1 cellular context compared by ENCODE assay signal in the genomic region with DNA sequence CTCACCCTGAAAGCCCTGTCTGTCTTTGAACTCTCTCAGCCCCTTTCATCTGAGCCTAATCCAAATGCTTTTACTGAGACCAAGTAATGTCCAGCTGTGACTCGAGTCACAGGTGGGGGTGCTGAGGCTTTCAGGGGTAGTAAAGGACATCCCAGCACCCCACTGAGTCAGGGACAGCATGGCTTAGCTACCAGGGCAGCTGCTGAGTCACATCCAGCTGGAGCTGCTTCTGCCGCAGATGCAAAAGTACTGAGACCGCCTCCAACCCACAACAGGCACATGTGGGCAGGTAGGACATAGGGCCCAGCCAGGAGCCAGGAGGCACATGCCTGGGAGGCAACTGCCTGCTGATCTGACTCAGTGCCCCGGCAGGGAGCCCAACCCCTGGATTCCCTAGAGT.
TF ChIP-seq lines count a peak whose summit lies in the region.

No MANE protein-coding gene starts in this region.

TF ChIP-seq in K562, 482 proteins besides CTCF, POLR2A, EP300 and RAD21:
- 0 out of 2 replicates have a peak, but pooled peaks have one; percentile 27 for TF ChIP-seq ZNF316 (IDR thresholded peaks at IDR 0.05)
- peak; percentile 66 for TF ChIP-seq CBFA2T3 (IDR thresholded peaks at IDR 0.05)
- peak; percentile 28 for TF ChIP-seq RBBP5 (IDR thresholded peaks at IDR 0.05; ENCODE audit: borderline replicate concordance, insufficient read depth, low read length, poor library complexity, severe bottlenecking)
- TF ChIP-seq POLR2H (tag; IDR thresholded peaks at IDR 0.05; ENCODE audit: low read depth) = no peak
- no peak for TF ChIP-seq CREM (IDR thresholded peaks at IDR 0.05; ENCODE audit: low read depth)
- TF ChIP-seq JUND (IDR thresholded peaks at IDR 0.05; ENCODE audit: borderline replicate concordance, low read depth, low read length) = peak; percentile 31; the same call in 1 of the 2 replicates
- peak; percentile 13; the same call in 1 of the 3 replicates for TF ChIP-seq JUND (tag; IDR thresholded peaks at IDR 0.05; ENCODE audit: borderline replicate concordance, low read depth, low read length)
- TF ChIP-seq KDM1A (IDR thresholded peaks at IDR 0.05) = no peak
- TF ChIP-seq, protein P1, sequence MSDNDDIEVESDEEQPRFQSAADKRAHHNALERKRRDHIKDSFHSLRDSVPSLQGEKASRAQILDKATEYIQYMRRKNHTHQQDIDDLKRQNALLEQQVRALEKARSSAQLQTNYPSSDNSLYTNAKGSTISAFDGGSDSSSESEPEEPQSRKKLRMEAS (CRISPR knock-in tag; IDR thresholded peaks at IDR 0.05) = peak; percentile 81
- TF ChIP-seq C11orf30 (IDR thresholded peaks at IDR 0.05; ENCODE audit: low read depth) = peak; percentile 49
- TF ChIP-seq CBFA2T2 (conservative IDR thresholded peaks at IDR 0.05) = peak; percentile 66
- TF ChIP-seq, protein P2, sequence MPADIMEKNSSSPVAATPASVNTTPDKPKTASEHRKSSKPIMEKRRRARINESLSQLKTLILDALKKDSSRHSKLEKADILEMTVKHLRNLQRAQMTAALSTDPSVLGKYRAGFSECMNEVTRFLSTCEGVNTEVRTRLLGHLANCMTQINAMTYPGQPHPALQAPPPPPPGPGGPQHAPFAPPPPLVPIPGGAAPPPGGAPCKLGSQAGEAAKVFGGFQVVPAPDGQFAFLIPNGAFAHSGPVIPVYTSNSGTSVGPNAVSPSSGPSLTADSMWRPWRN (IDR thresholded peaks at IDR 0.05; ENCODE audit: low read depth) = no peak
- TF ChIP-seq, protein P3, sequence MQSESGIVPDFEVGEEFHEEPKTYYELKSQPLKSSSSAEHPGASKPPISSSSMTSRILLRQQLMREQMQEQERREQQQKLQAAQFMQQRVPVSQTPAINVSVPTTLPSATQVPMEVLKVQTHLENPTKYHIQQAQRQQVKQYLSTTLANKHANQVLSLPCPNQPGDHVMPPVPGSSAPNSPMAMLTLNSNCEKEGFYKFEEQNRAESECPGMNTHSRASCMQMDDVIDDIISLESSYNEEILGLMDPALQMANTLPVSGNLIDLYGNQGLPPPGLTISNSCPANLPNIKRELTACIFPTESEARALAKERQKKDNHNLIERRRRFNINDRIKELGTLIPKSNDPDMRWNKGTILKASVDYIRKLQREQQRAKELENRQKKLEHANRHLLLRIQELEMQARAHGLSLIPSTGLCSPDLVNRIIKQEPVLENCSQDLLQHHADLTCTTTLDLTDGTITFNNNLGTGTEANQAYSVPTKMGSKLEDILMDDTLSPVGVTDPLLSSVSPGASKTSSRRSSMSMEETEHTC (IDR thresholded peaks at IDR 0.05) = no peak
- no peak for TF ChIP-seq HDAC3 (IDR thresholded peaks at IDR 0.05; ENCODE audit: borderline replicate concordance, partially characterized antibody)
- peak; percentile 69 for TF ChIP-seq NFE2 (IDR thresholded peaks at IDR 0.05; ENCODE audit: low read depth)
- TF ChIP-seq, protein P4, sequence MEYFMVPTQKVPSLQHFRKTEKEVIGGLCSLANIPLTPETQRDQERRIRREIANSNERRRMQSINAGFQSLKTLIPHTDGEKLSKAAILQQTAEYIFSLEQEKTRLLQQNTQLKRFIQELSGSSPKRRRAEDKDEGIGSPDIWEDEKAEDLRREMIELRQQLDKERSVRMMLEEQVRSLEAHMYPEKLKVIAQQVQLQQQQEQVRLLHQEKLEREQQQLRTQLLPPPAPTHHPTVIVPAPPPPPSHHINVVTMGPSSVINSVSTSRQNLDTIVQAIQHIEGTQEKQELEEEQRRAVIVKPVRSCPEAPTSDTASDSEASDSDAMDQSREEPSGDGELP (CRISPR knock-in tag; IDR thresholded peaks at IDR 0.05; ENCODE audit: borderline replicate concordance) = peak; percentile 90
- TF ChIP-seq ZNF57 (CRISPR knock-in tag; IDR thresholded peaks at IDR 0.05) = no peak
- no peak for TF ChIP-seq TGIF2 (CRISPR knock-in tag; IDR thresholded peaks at IDR 0.05)
- 0 out of 4 replicates have a peak, but pooled peaks of 1 of the 2 experiments have one; percentile 22 for TF ChIP-seq FOXK2 (conservative IDR thresholded peaks at IDR 0.05 in 1 of 2, IDR thresholded peaks at IDR 0.05 in 1 of 2; ENCODE audit: low read depth in 2 of 2)
- TF ChIP-seq SRSF1 (IDR thresholded peaks at IDR 0.05; ENCODE audit: low read depth, low read length) = no peak
- no peak for TF ChIP-seq GATAD2A (IDR thresholded peaks at IDR 0.05)
- TF ChIP-seq ZFP36 (IDR thresholded peaks at IDR 0.05; ENCODE audit: low read depth, low read length, partially characterized antibody) = no peak
- no peak for TF ChIP-seq ZNF184 (CRISPR knock-in tag; IDR thresholded peaks at IDR 0.05)
- TF ChIP-seq, protein P5, sequence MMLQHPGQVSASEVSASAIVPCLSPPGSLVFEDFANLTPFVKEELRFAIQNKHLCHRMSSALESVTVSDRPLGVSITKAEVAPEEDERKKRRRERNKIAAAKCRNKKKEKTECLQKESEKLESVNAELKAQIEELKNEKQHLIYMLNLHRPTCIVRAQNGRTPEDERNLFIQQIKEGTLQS (IDR thresholded peaks at IDR 0.05) = peak; percentile 48
- TF ChIP-seq, protein P5 (CRISPR knock-in tag; conservative IDR thresholded peaks at IDR 0.05) = no peak
- 0 out of 2 replicates have a peak, but pooled peaks have one; percentile 7 for TF ChIP-seq MAFF (IDR thresholded peaks at IDR 0.05; ENCODE audit: low read length)
- peak; percentile 59; the same call in 1 of the 2 replicates for TF ChIP-seq BHLHE40 (IDR thresholded peaks at IDR 0.05; ENCODE audit: low read length)
- TF ChIP-seq, protein P6, sequence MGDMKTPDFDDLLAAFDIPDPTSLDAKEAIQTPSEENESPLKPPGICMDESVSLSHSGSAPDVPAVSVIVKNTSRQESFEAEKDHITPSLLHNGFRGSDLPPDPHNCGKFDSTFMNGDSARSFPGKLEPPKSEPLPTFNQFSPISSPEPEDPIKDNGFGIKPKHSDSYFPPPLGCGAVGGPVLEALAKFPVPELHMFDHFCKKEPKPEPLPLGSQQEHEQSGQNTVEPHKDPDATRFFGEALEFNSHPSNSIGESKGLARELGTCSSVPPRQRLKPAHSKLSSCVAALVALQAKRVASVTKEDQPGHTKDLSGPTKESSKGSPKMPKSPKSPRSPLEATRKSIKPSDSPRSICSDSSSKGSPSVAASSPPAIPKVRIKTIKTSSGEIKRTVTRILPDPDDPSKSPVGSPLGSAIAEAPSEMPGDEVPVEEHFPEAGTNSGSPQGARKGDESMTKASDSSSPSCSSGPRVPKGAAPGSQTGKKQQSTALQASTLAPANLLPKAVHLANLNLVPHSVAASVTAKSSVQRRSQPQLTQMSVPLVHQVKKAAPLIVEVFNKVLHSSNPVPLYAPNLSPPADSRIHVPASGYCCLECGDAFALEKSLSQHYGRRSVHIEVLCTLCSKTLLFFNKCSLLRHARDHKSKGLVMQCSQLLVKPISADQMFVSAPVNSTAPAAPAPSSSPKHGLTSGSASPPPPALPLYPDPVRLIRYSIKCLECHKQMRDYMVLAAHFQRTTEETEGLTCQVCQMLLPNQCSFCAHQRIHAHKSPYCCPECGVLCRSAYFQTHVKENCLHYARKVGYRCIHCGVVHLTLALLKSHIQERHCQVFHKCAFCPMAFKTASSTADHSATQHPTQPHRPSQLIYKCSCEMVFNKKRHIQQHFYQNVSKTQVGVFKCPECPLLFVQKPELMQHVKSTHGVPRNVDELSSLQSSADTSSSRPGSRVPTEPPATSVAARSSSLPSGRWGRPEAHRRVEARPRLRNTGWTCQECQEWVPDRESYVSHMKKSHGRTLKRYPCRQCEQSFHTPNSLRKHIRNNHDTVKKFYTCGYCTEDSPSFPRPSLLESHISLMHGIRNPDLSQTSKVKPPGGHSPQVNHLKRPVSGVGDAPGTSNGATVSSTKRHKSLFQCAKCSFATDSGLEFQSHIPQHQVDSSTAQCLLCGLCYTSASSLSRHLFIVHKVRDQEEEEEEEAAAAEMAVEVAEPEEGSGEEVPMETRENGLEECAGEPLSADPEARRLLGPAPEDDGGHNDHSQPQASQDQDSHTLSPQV (IDR thresholded peaks at IDR 0.05) = 0 out of 2 replicates have a peak, but pooled peaks have one; percentile 45
- peak in 1 of 2 experiments; percentile 39; a peak in 1 of 4 replicates for TF ChIP-seq TRIM24 (IDR thresholded peaks at IDR 0.05)
- no peak for TF ChIP-seq KLF13 (tag; IDR thresholded peaks at IDR 0.05; ENCODE audit: borderline replicate concordance, low read depth)
- TF ChIP-seq, protein P7, sequence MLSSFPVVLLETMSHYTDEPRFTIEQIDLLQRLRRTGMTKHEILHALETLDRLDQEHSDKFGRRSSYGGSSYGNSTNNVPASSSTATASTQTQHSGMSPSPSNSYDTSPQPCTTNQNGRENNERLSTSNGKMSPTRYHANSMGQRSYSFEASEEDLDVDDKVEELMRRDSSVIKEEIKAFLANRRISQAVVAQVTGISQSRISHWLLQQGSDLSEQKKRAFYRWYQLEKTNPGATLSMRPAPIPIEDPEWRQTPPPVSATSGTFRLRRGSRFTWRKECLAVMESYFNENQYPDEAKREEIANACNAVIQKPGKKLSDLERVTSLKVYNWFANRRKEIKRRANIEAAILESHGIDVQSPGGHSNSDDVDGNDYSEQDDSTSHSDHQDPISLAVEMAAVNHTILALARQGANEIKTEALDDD (IDR thresholded peaks at IDR 0.05) = no peak
- TF ChIP-seq MAFK (IDR thresholded peaks at IDR 0.05; ENCODE audit: low read length) = peak; percentile 40; the same call in 1 of the 2 replicates
- TF ChIP-seq KDM2B (CRISPR knock-in tag; IDR thresholded peaks at IDR 0.05) = no peak
- TF ChIP-seq MYC (IDR thresholded peaks at IDR 0.05; ENCODE audit: low read depth, low read length) = 0 out of 2 replicates have a peak, but pooled peaks have one; percentile 14
- TF ChIP-seq MYC (CRISPR knock-in tag; IDR thresholded peaks at IDR 0.05; ENCODE audit: borderline replicate concordance, low read depth) = no peak
- TF ChIP-seq SMARCE1 (IDR thresholded peaks at IDR 0.05) = 0 out of 2 replicates have a peak, but pooled peaks have one; percentile 10
- TF ChIP-seq, protein P8, sequence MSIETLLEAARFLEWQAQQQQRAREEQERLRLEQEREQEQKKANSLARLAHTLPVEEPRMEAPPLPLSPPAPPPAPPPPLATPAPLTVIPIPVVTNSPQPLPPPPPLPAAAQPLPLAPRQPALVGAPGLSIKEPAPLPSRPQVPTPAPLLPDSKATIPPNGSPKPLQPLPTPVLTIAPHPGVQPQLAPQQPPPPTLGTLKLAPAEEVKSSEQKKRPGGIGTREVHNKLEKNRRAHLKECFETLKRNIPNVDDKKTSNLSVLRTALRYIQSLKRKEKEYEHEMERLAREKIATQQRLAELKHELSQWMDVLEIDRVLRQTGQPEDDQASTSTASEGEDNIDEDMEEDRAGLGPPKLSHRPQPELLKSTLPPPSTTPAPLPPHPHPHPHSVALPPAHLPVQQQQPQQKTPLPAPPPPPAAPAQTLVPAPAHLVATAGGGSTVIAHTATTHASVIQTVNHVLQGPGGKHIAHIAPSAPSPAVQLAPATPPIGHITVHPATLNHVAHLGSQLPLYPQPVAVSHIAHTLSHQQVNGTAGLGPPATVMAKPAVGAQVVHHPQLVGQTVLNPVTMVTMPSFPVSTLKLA (conservative IDR thresholded peaks at IDR 0.05) = peak; percentile 43 to 47; a peak in 3 of 4 replicates
